ENCODE assay signal across 1 cellular context in the genomic region with DNA sequence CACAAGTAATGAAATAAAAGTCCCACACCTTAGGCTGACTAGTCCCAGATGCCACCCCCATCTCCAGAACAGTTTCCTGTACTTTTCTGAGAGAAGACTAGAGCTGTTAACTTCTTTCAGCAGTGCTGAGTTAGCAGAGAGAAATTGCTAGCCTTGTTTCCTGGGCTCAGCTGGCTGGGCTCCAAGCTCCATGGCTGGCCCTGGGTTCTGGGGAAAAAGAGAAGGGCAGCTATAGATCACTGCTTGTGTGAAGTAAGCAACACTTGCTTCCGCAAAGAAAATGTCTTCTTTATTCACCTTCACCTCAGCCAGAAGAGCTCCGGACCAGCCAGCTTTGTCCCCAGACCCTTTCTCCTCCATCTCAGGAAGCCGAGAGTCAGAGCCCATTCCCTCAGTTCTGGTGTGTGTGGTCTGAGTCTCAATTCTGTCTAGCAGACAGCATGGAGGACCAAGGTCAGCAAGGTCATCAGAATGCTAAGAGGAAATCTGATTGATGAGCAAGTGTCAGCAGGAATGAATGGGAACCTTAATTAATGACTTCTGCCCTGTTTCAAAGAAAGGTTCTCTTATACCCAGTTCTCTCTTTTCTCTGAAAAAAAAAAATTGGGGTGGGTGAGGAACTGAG.
TF ChIP-seq lines count a peak whose summit lies in the region.

No MANE protein-coding gene starts in this region.

TF ChIP-seq in HepG2, 621 proteins besides CTCF, POLR2A, EP300 and RAD21 (continued from another document):
- TF ChIP-seq, protein P1, sequence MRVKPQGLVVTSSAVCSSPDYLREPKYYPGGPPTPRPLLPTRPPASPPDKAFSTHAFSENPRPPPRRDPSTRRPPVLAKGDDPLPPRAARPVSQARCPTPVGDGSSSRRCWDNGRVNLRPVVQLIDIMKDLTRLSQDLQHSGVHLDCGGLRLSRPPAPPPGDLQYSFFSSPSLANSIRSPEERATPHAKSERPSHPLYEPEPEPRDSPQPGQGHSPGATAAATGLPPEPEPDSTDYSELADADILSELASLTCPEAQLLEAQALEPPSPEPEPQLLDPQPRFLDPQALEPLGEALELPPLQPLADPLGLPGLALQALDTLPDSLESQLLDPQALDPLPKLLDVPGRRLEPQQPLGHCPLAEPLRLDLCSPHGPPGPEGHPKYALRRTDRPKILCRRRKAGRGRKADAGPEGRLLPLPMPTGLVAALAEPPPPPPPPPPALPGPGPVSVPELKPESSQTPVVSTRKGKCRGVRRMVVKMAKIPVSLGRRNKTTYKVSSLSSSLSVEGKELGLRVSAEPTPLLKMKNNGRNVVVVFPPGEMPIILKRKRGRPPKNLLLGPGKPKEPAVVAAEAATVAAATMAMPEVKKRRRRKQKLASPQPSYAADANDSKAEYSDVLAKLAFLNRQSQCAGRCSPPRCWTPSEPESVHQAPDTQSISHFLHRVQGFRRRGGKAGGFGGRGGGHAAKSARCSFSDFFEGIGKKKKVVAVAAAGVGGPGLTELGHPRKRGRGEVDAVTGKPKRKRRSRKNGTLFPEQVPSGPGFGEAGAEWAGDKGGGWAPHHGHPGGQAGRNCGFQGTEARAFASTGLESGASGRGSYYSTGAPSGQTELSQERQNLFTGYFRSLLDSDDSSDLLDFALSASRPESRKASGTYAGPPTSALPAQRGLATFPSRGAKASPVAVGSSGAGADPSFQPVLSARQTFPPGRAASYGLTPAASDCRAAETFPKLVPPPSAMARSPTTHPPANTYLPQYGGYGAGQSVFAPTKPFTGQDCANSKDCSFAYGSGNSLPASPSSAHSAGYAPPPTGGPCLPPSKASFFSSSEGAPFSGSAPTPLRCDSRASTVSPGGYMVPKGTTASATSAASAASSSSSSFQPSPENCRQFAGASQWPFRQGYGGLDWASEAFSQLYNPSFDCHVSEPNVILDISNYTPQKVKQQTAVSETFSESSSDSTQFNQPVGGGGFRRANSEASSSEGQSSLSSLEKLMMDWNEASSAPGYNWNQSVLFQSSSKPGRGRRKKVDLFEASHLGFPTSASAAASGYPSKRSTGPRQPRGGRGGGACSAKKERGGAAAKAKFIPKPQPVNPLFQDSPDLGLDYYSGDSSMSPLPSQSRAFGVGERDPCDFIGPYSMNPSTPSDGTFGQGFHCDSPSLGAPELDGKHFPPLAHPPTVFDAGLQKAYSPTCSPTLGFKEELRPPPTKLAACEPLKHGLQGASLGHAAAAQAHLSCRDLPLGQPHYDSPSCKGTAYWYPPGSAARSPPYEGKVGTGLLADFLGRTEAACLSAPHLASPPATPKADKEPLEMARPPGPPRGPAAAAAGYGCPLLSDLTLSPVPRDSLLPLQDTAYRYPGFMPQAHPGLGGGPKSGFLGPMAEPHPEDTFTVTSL (CRISPR knock-in tag; IDR thresholded peaks at IDR 0.05; ENCODE audit: borderline replicate concordance) = no peak
- TF ChIP-seq, protein P2, sequence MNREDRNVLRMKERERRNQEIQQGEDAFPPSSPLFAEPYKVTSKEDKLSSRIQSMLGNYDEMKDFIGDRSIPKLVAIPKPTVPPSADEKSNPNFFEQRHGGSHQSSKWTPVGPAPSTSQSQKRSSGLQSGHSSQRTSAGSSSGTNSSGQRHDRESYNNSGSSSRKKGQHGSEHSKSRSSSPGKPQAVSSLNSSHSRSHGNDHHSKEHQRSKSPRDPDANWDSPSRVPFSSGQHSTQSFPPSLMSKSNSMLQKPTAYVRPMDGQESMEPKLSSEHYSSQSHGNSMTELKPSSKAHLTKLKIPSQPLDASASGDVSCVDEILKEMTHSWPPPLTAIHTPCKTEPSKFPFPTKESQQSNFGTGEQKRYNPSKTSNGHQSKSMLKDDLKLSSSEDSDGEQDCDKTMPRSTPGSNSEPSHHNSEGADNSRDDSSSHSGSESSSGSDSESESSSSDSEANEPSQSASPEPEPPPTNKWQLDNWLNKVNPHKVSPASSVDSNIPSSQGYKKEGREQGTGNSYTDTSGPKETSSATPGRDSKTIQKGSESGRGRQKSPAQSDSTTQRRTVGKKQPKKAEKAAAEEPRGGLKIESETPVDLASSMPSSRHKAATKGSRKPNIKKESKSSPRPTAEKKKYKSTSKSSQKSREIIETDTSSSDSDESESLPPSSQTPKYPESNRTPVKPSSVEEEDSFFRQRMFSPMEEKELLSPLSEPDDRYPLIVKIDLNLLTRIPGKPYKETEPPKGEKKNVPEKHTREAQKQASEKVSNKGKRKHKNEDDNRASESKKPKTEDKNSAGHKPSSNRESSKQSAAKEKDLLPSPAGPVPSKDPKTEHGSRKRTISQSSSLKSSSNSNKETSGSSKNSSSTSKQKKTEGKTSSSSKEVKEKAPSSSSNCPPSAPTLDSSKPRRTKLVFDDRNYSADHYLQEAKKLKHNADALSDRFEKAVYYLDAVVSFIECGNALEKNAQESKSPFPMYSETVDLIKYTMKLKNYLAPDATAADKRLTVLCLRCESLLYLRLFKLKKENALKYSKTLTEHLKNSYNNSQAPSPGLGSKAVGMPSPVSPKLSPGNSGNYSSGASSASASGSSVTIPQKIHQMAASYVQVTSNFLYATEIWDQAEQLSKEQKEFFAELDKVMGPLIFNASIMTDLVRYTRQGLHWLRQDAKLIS (CRISPR knock-in tag; IDR thresholded peaks at IDR 0.05) = no peak
- no peak for TF ChIP-seq ZNF501 (CRISPR knock-in tag; IDR thresholded peaks at IDR 0.05)
- no peak for TF ChIP-seq TBX3 (IDR thresholded peaks at IDR 0.05; ENCODE audit: borderline replicate concordance)
- TF ChIP-seq ZNF768 (CRISPR knock-in tag; IDR thresholded peaks at IDR 0.05) = no peak
- TF ChIP-seq MTF1 (CRISPR knock-in tag; IDR thresholded peaks at IDR 0.05) = no peak
- no peak for TF ChIP-seq EZH2 (conservative IDR thresholded peaks at IDR 0.05; ENCODE audit: low read depth, low read length)
- no peak for TF ChIP-seq ZNF615 (CRISPR knock-in tag; IDR thresholded peaks at IDR 0.05; ENCODE audit: borderline replicate concordance)
- TF ChIP-seq ZNF329 (CRISPR knock-in tag; IDR thresholded peaks at IDR 0.05; ENCODE audit: low read depth) = no peak
- TF ChIP-seq, protein P3, sequence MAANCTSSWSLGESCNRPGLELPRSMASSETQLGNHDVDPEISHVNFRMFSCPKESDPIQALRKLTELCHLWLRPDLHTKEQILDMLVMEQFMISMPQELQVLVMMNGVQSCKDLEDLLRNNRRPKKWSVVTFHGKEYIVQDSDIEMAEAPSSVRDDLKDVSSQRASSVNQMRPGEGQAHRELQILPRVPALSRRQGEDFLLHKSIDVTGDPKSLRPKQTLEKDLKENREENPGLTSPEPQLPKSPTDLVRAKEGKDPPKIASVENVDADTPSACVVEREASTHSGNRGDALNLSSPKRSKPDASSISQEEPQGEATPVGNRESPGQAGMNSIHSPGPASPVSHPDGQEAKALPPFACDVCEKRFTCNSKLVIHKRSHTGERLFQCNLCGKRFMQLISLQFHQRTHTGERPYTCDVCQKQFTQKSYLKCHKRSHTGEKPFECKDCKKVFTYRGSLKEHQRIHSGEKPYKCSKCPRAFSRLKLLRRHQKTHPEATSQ (CRISPR knock-in tag; IDR thresholded peaks at IDR 0.05; ENCODE audit: borderline replicate concordance) = no peak
- TF ChIP-seq RFX3 (CRISPR knock-in tag; IDR thresholded peaks at IDR 0.05) = no peak
- TF ChIP-seq MEIS2 (CRISPR knock-in tag; IDR thresholded peaks at IDR 0.05) = no peak
- TF ChIP-seq ZNF616 (CRISPR knock-in tag; IDR thresholded peaks at IDR 0.05; ENCODE audit: low read depth) = no peak
- no peak for TF ChIP-seq MBD4 (IDR thresholded peaks at IDR 0.05; ENCODE audit: borderline replicate concordance, low read length)
- no peak for TF ChIP-seq ZNF614 (CRISPR knock-in tag; IDR thresholded peaks at IDR 0.05; ENCODE audit: borderline replicate concordance)
- no peak for TF ChIP-seq ZNF619 (CRISPR knock-in tag; IDR thresholded peaks at IDR 0.05)
TF ChIP-seq in HepG2: peak in this region for 0.
